In genomic region chr11:67613960-67614715, GRCh38 we compare ENCODE assay signal across 8 cellular contexts. TPM values are rescaled to one million over a fixed set of nuclear protein-coding genes. Genes with fewer than 3 reads are reported as not detected.
DNase-seq lines count a peak whose midpoint lies in the region; ATAC-seq, FAIRE-seq and TF ChIP-seq lines count a peak whose summit lies in the region.

No MANE protein-coding gene starts in this region.

- H4K20me1 ChIP-seq in OCI-LY1 (ENCODE audit: insufficient read depth, low read length), result no peaks in the 10 kb centered on the region

- intact Hi-C loops in pancreas (cut with DNase I), result no loop called here
- intact Hi-C loops in thyroid gland (cut with DNase I), result no loop called here

- no peak for FAIRE-seq in pancreas (lab: Jason Lieb, UNC)

- TF ChIP-seq CTCF in AG04450 (IDR thresholded peaks at IDR 0.05; ENCODE audit: low read depth, low read length) (peak; percentile 67), OCI-LY1 (IDR thresholded peaks at IDR 0.05; ENCODE audit: low read length) (peak; percentile 43; the same call in 1 of the 2 replicates), fibroblast of mammary gland (conservative IDR thresholded peaks at IDR 0.05; ENCODE audit: control insufficient read depth, insufficient read depth, low read depth, low read length) (peak; percentile 61), pancreas (IDR thresholded peaks at IDR 0.05) (peak; percentile 36 to 71 (median 59)), thyroid gland (IDR thresholded peaks at IDR 0.05) (peak; percentile 10 to 57 (median 36))

- peak in 1 of 2 donors; percentile 54 for TF ChIP-seq POLR2A in thyroid gland (IDR thresholded peaks at IDR 0.05)

- H3K4me1 ChIP-seq in OCI-LY1 (ENCODE audit: insufficient read depth, low read length, severe bottlenecking) (peaks cover 28% of the 10 kb centered on the region), pancreas (no peaks in the 10 kb centered on the region), thyroid gland (peaks cover 20 to 39% of the 10 kb centered on the region in 2 donors)

- no peaks in the 10 kb centered on the region for H3K79me2 ChIP-seq in OCI-LY1 (ENCODE audit: insufficient read depth, low read length)

- peak overlapping the region; percentile 71 for H3K9ac ChIP-seq in OCI-LY1 (ENCODE audit: low read length)

- no peaks in the 10 kb centered on the region for H3K9me2 ChIP-seq in OCI-LY1 (ENCODE audit: low read depth, low read length)

- 14 to 15% methylated on average over 23 of the region's 23 CpGs for WGBS in pancreas, 2 donors
- WGBS in thyroid gland, 2 donors, result 23 to 26% methylated on average over 14 to 15 of the region's 23 CpGs

- DNase-seq in AG04450 (ENCODE audit: low read depth, low spot score) (no peak), activated T-cell treated with anti-CD3 and anti-CD28 coated beads for 4 hours (peak; percentile 74), fibroblast of mammary gland (ENCODE audit: low read depth) (peak; percentile 24), pancreas (peak in 5 of 6 donors; percentile 57 to 84 (median 75)), thyroid gland (peak; percentile 80 to 82)

- H3K36me3 ChIP-seq in OCI-LY1 (ENCODE audit: insufficient read depth, low read length) (peaks cover 41% of the 10 kb centered on the region; the same call in 1 of the 2 replicates), pancreas (peaks cover 5 to 21% (median 15%) of the 10 kb centered on the region in 3 donors), thyroid gland (peaks cover 21 to 30% of the 10 kb centered on the region in 2 donors)

- H3K27ac ChIP-seq in AG04450 (ENCODE audit: low read depth, low read length), result no peak overlapping the region
- peak overlapping the region; percentile 93 for H3K27ac ChIP-seq in OCI-LY1 (ENCODE audit: low read depth, low read length, poor library complexity, severe bottlenecking)
- H3K27ac ChIP-seq in pancreas, result peak overlapping the region; percentile 49 to 83 (median 70)
- peak overlapping the region; percentile 54 to 88 (median 79) for H3K27ac ChIP-seq in thyroid gland

- POLR2A ChIA-PET in AG04450 (lab: Yijun Ruan, JAX), result interaction anchor here (1.1 to 1.4 kb wide), 3 partner anchors 15 to 123 kb away, joined by 3 to 5 read pairs (median 4); partner anchors contain the start of genes GSTP1 and NUDT8

- CTCF ChIA-PET in AG04450 (lab: Charles Lee), result interaction anchor here (0.8 to 6.6 kb wide), 6 partner anchors 8 to 44 kb away, joined by 3 to 44 read pairs (median 4); partner anchors contain the start of gene NUDT8

- H3K27me3 ChIP-seq in AG04450 (ENCODE audit: control insufficient read depth, insufficient read depth, low read length) (peaks cover 25% of the 10 kb centered on the region), OCI-LY1 (ENCODE audit: insufficient read depth, low read length) (no peaks in the 10 kb centered on the region), pancreas (no peaks in the 10 kb centered on the region), thyroid gland (no peaks in the 10 kb centered on the region)

- H2AFZ ChIP-seq in OCI-LY1 (ENCODE audit: low read length), result no peak overlapping the region

- H3K4me3 ChIP-seq in AG04450 (ENCODE audit: low read depth, low read length), result peak overlapping the region; percentile 20; the same call in 1 of the 2 replicates
- H3K4me3 ChIP-seq in OCI-LY1 (ENCODE audit: low read depth, low read length, poor library complexity, severe bottlenecking), result peak overlapping the region; percentile 50
- H3K4me3 ChIP-seq in fibroblast of mammary gland (ENCODE audit: control insufficient read depth, low read depth, low read length), result peak overlapping the region; percentile 29
- H3K4me3 ChIP-seq in pancreas, result peak overlapping the region in 3 of 4 donors; percentile 4 to 28 (median 26)
- no peak overlapping the region for H3K4me3 ChIP-seq in thyroid gland (replicated peaks in 1 of 3)

- H3K4me2 ChIP-seq in OCI-LY1 (ENCODE audit: low read length), result peak overlapping the region; percentile 88

- H3F3A ChIP-seq in OCI-LY1 (ENCODE audit: insufficient read depth, low read length), result no peaks in the 10 kb centered on the region

- no peaks in the 10 kb centered on the region; the same call in 1 of the 2 replicates for H3K9me3 ChIP-seq in AG04450 (ENCODE audit: control insufficient read depth, insufficient read depth, low read length)
- no peaks in the 10 kb centered on the region for H3K9me3 ChIP-seq in OCI-LY1 (ENCODE audit: low read length)
- H3K9me3 ChIP-seq in pancreas, result no peaks in the 10 kb centered on the region
- no peaks in the 10 kb centered on the region for H3K9me3 ChIP-seq in thyroid gland

- ATAC-seq in GM18517 (IDR thresholded peaks at IDR 0.05; ENCODE audit: unreplicated experiment) (peak; percentile 75), HG03045 (IDR thresholded peaks at IDR 0.05; ENCODE audit: unreplicated experiment) (peak; percentile 69), pancreas (peak; percentile 55 to 81 (median 73))

RNA-seq across cellular contexts. Expression of gene NDUFV1, which starts 7.4 kb away (rescaled TPM):
- polyA plus RNA-seq in AG04450 (2011; rRNA removed) (79.5 and 89.9 TPM in 2 replicates), pancreas (100 to 1,000 TPM; 206 to 281 TPM)
- 61.8 and 69.0 TPM in 2 replicates for polyA minus RNA-seq in AG04450 (2011; rRNA and poly(A)+ RNA removed)
- total RNA-seq in pancreas (100 to 1,000 TPM in 4 of 6 donors, 10 to 100 TPM in 2; 82.5 to 126 (median 109) TPM), thyroid gland (100 to 1,000 TPM; 323 to 401 (median 356) TPM)

RNA-seq across cellular contexts. Expression of gene NUDT8, which starts 15.6 kb away (rescaled TPM):
- polyA plus RNA-seq in AG04450 (2011; rRNA removed) (0.40 and 0.84 TPM in 2 replicates), pancreas (10 to 100 TPM in 1 of 2 donors, 1 to 10 TPM in 1; 6.4 to 11.0 TPM)
- polyA minus RNA-seq in AG04450 (2011; rRNA and poly(A)+ RNA removed), result 0.56 and 0.69 TPM in 2 replicates
- total RNA-seq in pancreas (1 to 10 TPM; 4.3 to 7.3 (median 5.8) TPM), thyroid gland (10 to 100 TPM; 16.7 to 67.7 (median 51.1) TPM)

RNA-seq across cellular contexts. Expression of gene TBX10, which starts 25.4 kb away (rescaled TPM):
- not detected in 2 replicates for polyA plus RNA-seq in AG04450 (2011; rRNA removed)
- not detected in 2 replicates for polyA minus RNA-seq in AG04450 (2011; rRNA and poly(A)+ RNA removed)
- total RNA-seq in pancreas, result under 1 TPM in 3 of 6 donors, not detected in 3; 0.09 to 0.37 (median 0.24) TPM
- polyA plus RNA-seq in pancreas, result under 1 TPM in 1 of 2 donors, not detected in 1; 0.28 TPM
- not detected for total RNA-seq in thyroid gland

RNA-seq across cellular contexts. Expression of gene GSTP1, which starts 30.5 kb away (rescaled TPM):
- 716 and 965 TPM in 2 replicates for polyA plus RNA-seq in AG04450 (2011; rRNA removed)
- polyA minus RNA-seq in AG04450 (2011; rRNA and poly(A)+ RNA removed), result 518 and 668 TPM in 2 replicates
- total RNA-seq in pancreas, result 100 to 1,000 TPM; 169 to 350 (median 205) TPM
- polyA plus RNA-seq in pancreas, result 100 to 1,000 TPM; 310 to 315 TPM
- 1,000 to 10,000 TPM in 3 of 4 donors, 100 to 1,000 TPM in 1; 877 to 4,013 (median 1,716) TPM for total RNA-seq in thyroid gland

RNA-seq across cellular contexts. Expression of gene ACY3, which starts 36.4 kb away (rescaled TPM):
- polyA plus RNA-seq in AG04450 (2011; rRNA removed) (not detected in 2 replicates), pancreas (10 to 100 TPM; 16.5 to 17.9 TPM)
- polyA minus RNA-seq in AG04450 (2011; rRNA and poly(A)+ RNA removed), result not detected in 2 replicates
- total RNA-seq in pancreas (10 to 100 TPM in 1 of 6 donors, 1 to 10 TPM in 5; 5.2 to 14.1 (median 6.9) TPM), thyroid gland (not detected)

Comparison
In these comparisons a context has a peak if more than half of its experiments do, and no peak if none do; other contexts are left out.
1. H3K4me3 ChIP-seq: peak in AG04450 (single experiment), OCI-LY1 (single experiment), fibroblast of mammary gland (single experiment) and pancreas (3 of 4); none in thyroid gland (0 of 3).
2. Peak in every context shown above with its lines, with median percentiles within 50 percentile points of each other: CTCF ChIP-seq and ATAC-seq.